Comparison of ENCODE assay signal across 19 cellular contexts in the genomic region with DNA sequence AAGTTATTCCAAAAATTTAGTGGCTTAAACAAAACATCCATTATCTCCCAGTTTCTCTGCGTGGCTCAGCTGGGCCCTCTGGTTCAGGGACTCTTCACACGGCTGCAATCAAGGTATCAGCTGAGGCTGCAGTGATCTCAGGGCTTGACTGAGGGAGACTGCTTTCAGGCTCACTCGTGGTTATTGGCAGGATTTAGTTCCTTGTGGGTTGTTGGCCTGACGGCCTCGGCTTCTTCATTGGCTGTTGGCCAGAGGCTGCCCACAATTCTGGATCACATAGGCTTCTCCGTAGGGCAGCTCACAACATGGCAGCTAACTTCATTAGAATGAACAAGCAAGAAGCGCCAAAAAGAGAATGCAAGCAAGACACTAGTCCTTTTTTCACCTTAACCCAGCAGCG.
DNase-seq lines count a peak whose midpoint lies in the region; FAIRE-seq and TF ChIP-seq lines count a peak whose summit lies in the region.
"Had no signal": no experiment of that assay in that cellular context is flagged by ENCODE, and none has a peak within 500 bp of the region (broad histone marks: within the 10 kb centered on the region; RNA-seq: fewer than 3 reads in every experiment).

No MANE protein-coding gene starts in this region.

- no peaks in the 10 kb centered on the region for H3K79me2 ChIP-seq in astrocyte (ENCODE audit: insufficient read depth, low read length)

- FAIRE-seq in astrocyte (lab: Jason Lieb, UNC), result no peak
- FAIRE-seq: GM12892, H1 had no signal

- no peaks in the 10 kb centered on the region for H4K20me1 ChIP-seq in astrocyte (ENCODE audit: insufficient read depth, low read length)

- H3K9me3 ChIP-seq in astrocyte (ENCODE audit: insufficient read depth, low read depth, low read length), result no peaks in the 10 kb centered on the region
- no peaks in the 10 kb centered on the region for H3K9me3 ChIP-seq in effector memory CD4-positive, alpha-beta T cell (ENCODE audit: control insufficient read depth, low read length)

- H3K4me2 ChIP-seq in astrocyte (ENCODE audit: low read length), result no peak overlapping the region

- peak; percentile 10 for DNase-seq in H4 (ENCODE audit: low spot score)
- DNase-seq in astrocyte (ENCODE audit: low read depth), result peak; percentile 74
- peak; percentile 54 for DNase-seq in choroid plexus epithelial cell (ENCODE audit: low read depth)
- DNase-seq in non-pigmented ciliary epithelial cell (ENCODE audit: low read depth), result peak; percentile 23
- DNase-seq in T-helper 9 cell, result no peak
- no peak for DNase-seq in NCI-H1092 (lab: John Stamatoyannopoulos, UW)
- no peak for DNase-seq in effector memory CD4-positive, alpha-beta T cell
- no peak for DNase-seq in foreskin melanocyte
- DNase-seq: CD8-positive, alpha-beta T cell; COR-L47; DND-41; GDM1; HCEC 1CT; HFFc6 had no signal

- H3K36me3 ChIP-seq in astrocyte (ENCODE audit: insufficient read depth, low read length), result peaks cover 9% of the 10 kb centered on the region
- H3K36me3 ChIP-seq in effector memory CD4-positive, alpha-beta T cell (ENCODE audit: control insufficient read depth, insufficient read depth, low read length), result peaks cover 21% of the 10 kb centered on the region

- H3K27me3 ChIP-seq in astrocyte (ENCODE audit: insufficient read depth, low read length), result no peaks in the 10 kb centered on the region
- no peaks in the 10 kb centered on the region for H3K27me3 ChIP-seq in effector memory CD4-positive, alpha-beta T cell (replicated peaks; ENCODE audit: control insufficient read depth, insufficient read depth, low read length, poor library complexity, severe bottlenecking)

- H3K36me3 Mint-ChIP-seq in astrocyte (ENCODE audit: low read depth, unreplicated experiment), result peaks cover 29% of the 10 kb centered on the region

- TF ChIP-seq CTCF in astrocyte (IDR thresholded peaks at IDR 0.05; ENCODE audit: insufficient read depth, low read depth, low read length), result no peak
- TF ChIP-seq CTCF in choroid plexus epithelial cell (conservative IDR thresholded peaks at IDR 0.05; ENCODE audit: low read depth, low read length), result no peak

- H3K27me3 Mint-ChIP-seq in astrocyte (ENCODE audit: low read depth, unreplicated experiment), result no peaks in the 10 kb centered on the region

- no peaks in the 10 kb centered on the region for H3K4me1 Mint-ChIP-seq in astrocyte (ENCODE audit: low read depth, unreplicated experiment)
- H3K4me1 Mint-ChIP-seq: CD14-positive monocyte had no signal

- H3K4me1 ChIP-seq in astrocyte (ENCODE audit: insufficient read depth, low read length), result no peaks in the 10 kb centered on the region
- no peaks in the 10 kb centered on the region for H3K4me1 ChIP-seq in effector memory CD4-positive, alpha-beta T cell (ENCODE audit: control insufficient read depth, insufficient read depth, low read length, poor library complexity, severe bottlenecking)

- H3K4me3 ChIP-seq in astrocyte (ENCODE audit: insufficient read depth, low read depth, low read length), result no peak overlapping the region
- H3K4me3 ChIP-seq in choroid plexus epithelial cell (ENCODE audit: low read depth, low read length), result no peak overlapping the region
- no peak overlapping the region for H3K4me3 ChIP-seq in effector memory CD4-positive, alpha-beta T cell (ENCODE audit: insufficient read depth, low read depth, low read length, poor library complexity, severe bottlenecking)

- H3K9me3 Mint-ChIP-seq in astrocyte (ENCODE audit: unreplicated experiment), result no peaks in the 10 kb centered on the region

- no peak overlapping the region for H3K27ac ChIP-seq in astrocyte (ENCODE audit: low read depth, low read length)
- no peak overlapping the region for H3K27ac ChIP-seq in effector memory CD4-positive, alpha-beta T cell (ENCODE audit: insufficient read depth, low read length, poor library complexity, severe bottlenecking)
- H3K27ac ChIP-seq: 22Rv1, HL-60 had no signal

- no peak overlapping the region for H3K9ac ChIP-seq in astrocyte (ENCODE audit: low read length)

- H3K27ac Mint-ChIP-seq in astrocyte (ENCODE audit: unreplicated experiment), result no peak overlapping the region
- H3K27ac Mint-ChIP-seq: CD14-positive monocyte; CD8-positive, alpha-beta T cell; HFFc6 had no signal

- H2AFZ ChIP-seq in astrocyte (ENCODE audit: low read depth, low read length), result no peak overlapping the region

- H3K4me3 Mint-ChIP-seq in astrocyte (ENCODE audit: unreplicated experiment), result no peak overlapping the region
- H3K4me3 Mint-ChIP-seq: CD14-positive monocyte; CD8-positive, alpha-beta T cell; HFFc6 had no signal

Comparison
In these comparisons a context has a peak if more than half of its experiments do, and no peak if none do; other contexts are left out.
1. DNase-seq: peak in H4 (single experiment), astrocyte (single experiment), choroid plexus epithelial cell (single experiment) and non-pigmented ciliary epithelial cell (single experiment); none in T-helper 9 cell (single experiment), NCI-H1092 (single experiment), effector memory CD4-positive, alpha-beta T cell (0 of 3) and foreskin melanocyte (single experiment).